In the genomic region with DNA sequence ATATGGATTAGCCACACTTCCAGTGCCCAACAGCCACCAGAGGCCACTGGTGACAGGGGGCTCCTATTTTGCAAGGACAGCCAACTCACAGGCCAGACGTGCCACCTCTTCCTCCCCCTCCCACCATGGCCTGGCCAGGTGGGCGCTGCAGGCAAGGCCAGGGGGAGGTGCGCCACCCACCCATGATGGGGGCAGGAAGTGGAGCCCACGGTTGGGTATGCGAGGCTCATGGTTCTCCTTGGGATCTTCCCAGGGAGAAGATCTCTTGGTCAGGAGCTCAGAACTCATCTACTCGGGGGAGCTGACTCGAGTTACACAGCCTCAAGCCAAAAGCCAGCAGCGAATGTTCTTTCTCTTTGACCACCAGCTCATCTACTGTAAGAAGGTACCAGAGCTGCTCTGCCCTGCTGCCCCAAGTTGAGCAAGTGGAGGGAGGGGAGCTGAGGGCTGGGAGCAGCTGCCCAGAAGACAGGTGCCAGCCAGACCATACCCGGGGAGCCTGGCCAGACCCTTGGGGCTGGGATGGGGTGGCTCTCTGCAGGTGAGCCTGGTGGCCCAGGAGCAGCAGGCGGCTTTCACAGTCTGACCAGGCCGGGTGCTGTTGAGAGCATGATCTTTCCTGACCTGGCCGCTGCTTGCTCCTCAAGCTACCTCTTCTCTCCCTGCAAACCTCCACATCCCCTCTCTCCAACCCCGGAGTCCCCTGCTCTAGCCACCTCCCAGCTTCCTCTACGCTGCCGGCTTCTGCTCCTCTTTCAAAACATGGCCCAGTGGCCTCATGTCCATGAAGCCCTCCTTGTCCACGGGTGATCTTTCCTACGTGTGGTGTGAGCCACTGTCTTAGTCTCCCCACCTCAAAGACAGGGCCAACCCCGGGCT, we compare ENCODE assay signal across 1 cellular context.
TF ChIP-seq lines count a peak whose summit lies in the region.

No MANE protein-coding gene starts in this region.

TF ChIP-seq in WTC11, 78 proteins besides CTCF, POLR2A, EP300 and RAD21 (continued from another document):
- TF ChIP-seq, protein P1, sequence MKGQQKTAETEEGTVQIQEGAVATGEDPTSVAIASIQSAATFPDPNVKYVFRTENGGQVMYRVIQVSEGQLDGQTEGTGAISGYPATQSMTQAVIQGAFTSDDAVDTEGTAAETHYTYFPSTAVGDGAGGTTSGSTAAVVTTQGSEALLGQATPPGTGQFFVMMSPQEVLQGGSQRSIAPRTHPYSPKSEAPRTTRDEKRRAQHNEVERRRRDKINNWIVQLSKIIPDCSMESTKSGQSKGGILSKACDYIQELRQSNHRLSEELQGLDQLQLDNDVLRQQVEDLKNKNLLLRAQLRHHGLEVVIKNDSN (CRISPR knock-in tag; IDR thresholded peaks at IDR 0.05): no peak
- TF ChIP-seq, protein P2, sequence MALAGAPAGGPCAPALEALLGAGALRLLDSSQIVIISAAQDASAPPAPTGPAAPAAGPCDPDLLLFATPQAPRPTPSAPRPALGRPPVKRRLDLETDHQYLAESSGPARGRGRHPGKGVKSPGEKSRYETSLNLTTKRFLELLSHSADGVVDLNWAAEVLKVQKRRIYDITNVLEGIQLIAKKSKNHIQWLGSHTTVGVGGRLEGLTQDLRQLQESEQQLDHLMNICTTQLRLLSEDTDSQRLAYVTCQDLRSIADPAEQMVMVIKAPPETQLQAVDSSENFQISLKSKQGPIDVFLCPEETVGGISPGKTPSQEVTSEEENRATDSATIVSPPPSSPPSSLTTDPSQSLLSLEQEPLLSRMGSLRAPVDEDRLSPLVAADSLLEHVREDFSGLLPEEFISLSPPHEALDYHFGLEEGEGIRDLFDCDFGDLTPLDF (CRISPR knock-in tag; IDR thresholded peaks at IDR 0.05): no peak
- TF ChIP-seq RELA (CRISPR knock-in tag; IDR thresholded peaks at IDR 0.05; ENCODE audit: borderline replicate concordance): no peak
- TF ChIP-seq, protein P3, sequence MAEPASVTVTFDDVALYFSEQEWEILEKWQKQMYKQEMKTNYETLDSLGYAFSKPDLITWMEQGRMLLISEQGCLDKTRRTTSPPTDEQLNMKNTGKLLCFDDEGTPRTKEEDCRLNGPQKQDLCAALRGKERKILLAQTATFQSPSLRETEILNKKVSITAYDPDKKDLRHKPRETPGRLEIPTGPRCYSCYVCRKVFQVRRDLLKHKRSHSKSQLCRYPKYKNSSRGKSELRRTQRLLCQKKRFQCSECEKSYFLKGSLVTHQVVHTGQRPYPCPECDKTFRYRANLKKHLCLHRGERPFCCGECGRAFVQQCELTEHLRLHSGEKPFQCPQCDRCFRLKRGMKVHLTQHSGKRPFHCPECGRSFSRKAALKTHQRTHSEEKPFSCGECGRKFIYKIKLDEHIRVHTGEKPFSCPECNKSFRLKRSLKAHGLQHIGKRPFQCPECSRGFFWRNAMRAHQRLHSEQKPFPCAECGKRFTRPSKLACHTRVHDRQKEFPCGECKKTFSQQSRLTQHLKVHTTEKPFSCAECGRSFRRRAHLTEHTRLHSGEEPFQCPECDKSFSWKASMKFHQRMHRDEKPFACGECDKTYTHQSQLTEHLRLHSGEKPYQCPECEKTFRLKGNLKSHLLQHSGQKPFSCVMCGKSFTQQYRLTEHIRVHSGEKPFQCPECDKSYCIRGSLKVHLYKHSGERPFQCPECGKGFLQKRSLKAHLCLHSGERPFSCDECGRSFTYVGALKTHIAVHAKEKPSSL (CRISPR knock-in tag; conservative IDR thresholded peaks at IDR 0.05): no peak
- TF ChIP-seq, protein P4, sequence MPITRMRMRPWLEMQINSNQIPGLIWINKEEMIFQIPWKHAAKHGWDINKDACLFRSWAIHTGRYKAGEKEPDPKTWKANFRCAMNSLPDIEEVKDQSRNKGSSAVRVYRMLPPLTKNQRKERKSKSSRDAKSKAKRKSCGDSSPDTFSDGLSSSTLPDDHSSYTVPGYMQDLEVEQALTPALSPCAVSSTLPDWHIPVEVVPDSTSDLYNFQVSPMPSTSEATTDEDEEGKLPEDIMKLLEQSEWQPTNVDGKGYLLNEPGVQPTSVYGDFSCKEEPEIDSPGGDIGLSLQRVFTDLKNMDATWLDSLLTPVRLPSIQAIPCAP (CRISPR knock-in tag; IDR thresholded peaks at IDR 0.05): no peak
- TF ChIP-seq, protein P5, sequence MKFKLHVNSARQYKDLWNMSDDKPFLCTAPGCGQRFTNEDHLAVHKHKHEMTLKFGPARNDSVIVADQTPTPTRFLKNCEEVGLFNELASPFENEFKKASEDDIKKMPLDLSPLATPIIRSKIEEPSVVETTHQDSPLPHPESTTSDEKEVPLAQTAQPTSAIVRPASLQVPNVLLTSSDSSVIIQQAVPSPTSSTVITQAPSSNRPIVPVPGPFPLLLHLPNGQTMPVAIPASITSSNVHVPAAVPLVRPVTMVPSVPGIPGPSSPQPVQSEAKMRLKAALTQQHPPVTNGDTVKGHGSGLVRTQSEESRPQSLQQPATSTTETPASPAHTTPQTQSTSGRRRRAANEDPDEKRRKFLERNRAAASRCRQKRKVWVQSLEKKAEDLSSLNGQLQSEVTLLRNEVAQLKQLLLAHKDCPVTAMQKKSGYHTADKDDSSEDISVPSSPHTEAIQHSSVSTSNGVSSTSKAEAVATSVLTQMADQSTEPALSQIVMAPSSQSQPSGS (CRISPR knock-in tag; IDR thresholded peaks at IDR 0.05; ENCODE audit: borderline replicate concordance, low read depth): no peak
- TF ChIP-seq, protein P6, sequence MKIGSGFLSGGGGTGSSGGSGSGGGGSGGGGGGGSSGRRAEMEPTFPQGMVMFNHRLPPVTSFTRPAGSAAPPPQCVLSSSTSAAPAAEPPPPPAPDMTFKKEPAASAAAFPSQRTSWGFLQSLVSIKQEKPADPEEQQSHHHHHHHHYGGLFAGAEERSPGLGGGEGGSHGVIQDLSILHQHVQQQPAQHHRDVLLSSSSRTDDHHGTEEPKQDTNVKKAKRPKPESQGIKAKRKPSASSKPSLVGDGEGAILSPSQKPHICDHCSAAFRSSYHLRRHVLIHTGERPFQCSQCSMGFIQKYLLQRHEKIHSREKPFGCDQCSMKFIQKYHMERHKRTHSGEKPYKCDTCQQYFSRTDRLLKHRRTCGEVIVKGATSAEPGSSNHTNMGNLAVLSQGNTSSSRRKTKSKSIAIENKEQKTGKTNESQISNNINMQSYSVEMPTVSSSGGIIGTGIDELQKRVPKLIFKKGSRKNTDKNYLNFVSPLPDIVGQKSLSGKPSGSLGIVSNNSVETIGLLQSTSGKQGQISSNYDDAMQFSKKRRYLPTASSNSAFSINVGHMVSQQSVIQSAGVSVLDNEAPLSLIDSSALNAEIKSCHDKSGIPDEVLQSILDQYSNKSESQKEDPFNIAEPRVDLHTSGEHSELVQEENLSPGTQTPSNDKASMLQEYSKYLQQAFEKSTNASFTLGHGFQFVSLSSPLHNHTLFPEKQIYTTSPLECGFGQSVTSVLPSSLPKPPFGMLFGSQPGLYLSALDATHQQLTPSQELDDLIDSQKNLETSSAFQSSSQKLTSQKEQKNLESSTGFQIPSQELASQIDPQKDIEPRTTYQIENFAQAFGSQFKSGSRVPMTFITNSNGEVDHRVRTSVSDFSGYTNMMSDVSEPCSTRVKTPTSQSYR (CRISPR knock-in tag; IDR thresholded peaks at IDR 0.05): no peak
- TF ChIP-seq, protein P7, sequence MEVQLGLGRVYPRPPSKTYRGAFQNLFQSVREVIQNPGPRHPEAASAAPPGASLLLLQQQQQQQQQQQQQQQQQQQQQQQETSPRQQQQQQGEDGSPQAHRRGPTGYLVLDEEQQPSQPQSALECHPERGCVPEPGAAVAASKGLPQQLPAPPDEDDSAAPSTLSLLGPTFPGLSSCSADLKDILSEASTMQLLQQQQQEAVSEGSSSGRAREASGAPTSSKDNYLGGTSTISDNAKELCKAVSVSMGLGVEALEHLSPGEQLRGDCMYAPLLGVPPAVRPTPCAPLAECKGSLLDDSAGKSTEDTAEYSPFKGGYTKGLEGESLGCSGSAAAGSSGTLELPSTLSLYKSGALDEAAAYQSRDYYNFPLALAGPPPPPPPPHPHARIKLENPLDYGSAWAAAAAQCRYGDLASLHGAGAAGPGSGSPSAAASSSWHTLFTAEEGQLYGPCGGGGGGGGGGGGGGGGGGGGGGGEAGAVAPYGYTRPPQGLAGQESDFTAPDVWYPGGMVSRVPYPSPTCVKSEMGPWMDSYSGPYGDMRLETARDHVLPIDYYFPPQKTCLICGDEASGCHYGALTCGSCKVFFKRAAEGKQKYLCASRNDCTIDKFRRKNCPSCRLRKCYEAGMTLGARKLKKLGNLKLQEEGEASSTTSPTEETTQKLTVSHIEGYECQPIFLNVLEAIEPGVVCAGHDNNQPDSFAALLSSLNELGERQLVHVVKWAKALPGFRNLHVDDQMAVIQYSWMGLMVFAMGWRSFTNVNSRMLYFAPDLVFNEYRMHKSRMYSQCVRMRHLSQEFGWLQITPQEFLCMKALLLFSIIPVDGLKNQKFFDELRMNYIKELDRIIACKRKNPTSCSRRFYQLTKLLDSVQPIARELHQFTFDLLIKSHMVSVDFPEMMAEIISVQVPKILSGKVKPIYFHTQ (CRISPR knock-in tag; IDR thresholded peaks at IDR 0.05): no peak
- TF ChIP-seq, protein P8, sequence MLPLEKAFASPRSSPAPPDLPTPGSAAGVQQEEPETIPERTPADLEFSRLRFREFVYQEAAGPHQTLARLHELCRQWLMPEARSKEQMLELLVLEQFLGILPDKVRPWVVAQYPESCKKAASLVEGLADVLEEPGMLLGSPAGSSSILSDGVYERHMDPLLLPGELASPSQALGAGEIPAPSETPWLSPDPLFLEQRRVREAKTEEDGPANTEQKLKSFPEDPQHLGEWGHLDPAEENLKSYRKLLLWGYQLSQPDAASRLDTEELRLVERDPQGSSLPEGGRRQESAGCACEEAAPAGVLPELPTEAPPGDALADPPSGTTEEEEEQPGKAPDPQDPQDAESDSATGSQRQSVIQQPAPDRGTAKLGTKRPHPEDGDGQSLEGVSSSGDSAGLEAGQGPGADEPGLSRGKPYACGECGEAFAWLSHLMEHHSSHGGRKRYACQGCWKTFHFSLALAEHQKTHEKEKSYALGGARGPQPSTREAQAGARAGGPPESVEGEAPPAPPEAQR (CRISPR knock-in tag; IDR thresholded peaks at IDR 0.05): no peak
